Comparison of ENCODE assay signal across 8 cellular contexts in the genomic region with DNA sequence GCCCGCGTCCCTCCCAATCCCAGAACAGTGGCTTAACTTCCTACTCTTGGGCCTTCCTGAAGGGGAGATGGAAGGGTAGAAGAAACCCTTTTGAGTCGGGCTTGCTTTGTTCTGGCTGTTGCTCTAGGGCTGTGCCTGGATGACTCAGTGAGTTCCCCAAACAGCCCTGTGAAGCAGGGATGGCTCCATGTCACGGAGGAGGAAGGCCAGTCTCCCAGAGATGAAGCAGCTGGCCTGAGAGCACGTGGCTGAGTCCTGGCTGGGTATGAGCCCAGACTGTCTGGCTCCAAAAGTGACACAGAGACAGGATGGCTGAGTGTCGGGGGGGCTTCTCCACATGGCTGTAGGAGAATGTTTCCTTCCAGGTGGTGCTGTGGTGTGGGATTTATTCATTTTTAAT. TPM values are rescaled to one million over a fixed set of nuclear protein-coding genes. Genes with fewer than 3 reads are reported as not detected.
DNase-seq lines count a peak whose midpoint lies in the region; ATAC-seq and TF ChIP-seq lines count a peak whose summit lies in the region.

No MANE protein-coding gene starts in this region.

- no peak for TF ChIP-seq CTCF in glutamatergic neuron (IDR thresholded peaks at IDR 0.05; ENCODE audit: partially characterized antibody, unreplicated experiment)
- no peak for TF ChIP-seq CTCF in RWPE1 (conservative IDR thresholded peaks at IDR 0.05; ENCODE audit: low read depth)

- peaks cover 10% of the 10 kb centered on the region for H3K4me1 Mint-ChIP-seq in glutamatergic neuron (ENCODE audit: low read depth, unreplicated experiment)

- DNase-seq in activated CD8-positive, alpha-beta memory T cell treated with anti-CD3 and anti-CD28 coated beads for 24 hours, result peak; percentile 63
- DNase-seq in activated CD8-positive, alpha-beta memory T cell treated with anti-CD3 and anti-CD28 coated beads, Interleukin-2, amount 50 U/mL, for 4 hours, result no peak
- peak; percentile 65 for DNase-seq in activated CD8-positive, alpha-beta memory T cell treated with anti-CD3 and anti-CD28 coated beads, Interleukin-2, amount 50 U/mL, for 48 hours
- DNase-seq in glutamatergic neuron (no peak), pons (ENCODE audit: low spot score) (peak; percentile 90), RWPE1 (ENCODE audit: low spot score) (no peak), NCI-H510A (lab: John Stamatoyannopoulos, UW) (no peak)

- H3K27me3 Mint-ChIP-seq in glutamatergic neuron (ENCODE audit: unreplicated experiment), result no peaks in the 10 kb centered on the region

- CTCF ChIA-PET in RWPE1 (lab: Yijun Ruan, JAX), result interaction anchor here (1.5 kb wide), 1 partner anchor 433 kb away, joined by 3 read pairs; no protein-coding TSS in a partner anchor

- H3K36me3 Mint-ChIP-seq in glutamatergic neuron (ENCODE audit: unreplicated experiment), result no peaks in the 10 kb centered on the region

- ATAC-seq in HG03039 (IDR thresholded peaks at IDR 0.05; ENCODE audit: unreplicated experiment), result no peak

- peak overlapping the region; percentile 72 for H3K27ac Mint-ChIP-seq in glutamatergic neuron (ENCODE audit: unreplicated experiment)

- no peak overlapping the region for H3K4me3 Mint-ChIP-seq in glutamatergic neuron (ENCODE audit: unreplicated experiment)

- no peaks in the 10 kb centered on the region for H3K9me3 Mint-ChIP-seq in glutamatergic neuron (ENCODE audit: unreplicated experiment)

- POLR2A ChIA-PET in RWPE1 (lab: Yijun Ruan, JAX; ENCODE audit: low non-redundant PET), result no interaction called here

- no peak overlapping the region for H3K27ac ChIP-seq in RWPE1

RNA-seq across cellular contexts. Expression of a gene that starts 4.6 kb away (rescaled TPM):
- 2.8 TPM for total RNA-seq in glutamatergic neuron (ENCODE audit: unreplicated experiment)

RNA-seq across cellular contexts. Expression of a gene that starts 10.0 kb away (rescaled TPM):
- 261 TPM for total RNA-seq in glutamatergic neuron (ENCODE audit: unreplicated experiment)

Comparison
In these comparisons a context has a peak if more than half of its experiments do, and no peak if none do; other contexts are left out.
1. DNase-seq: peak in activated CD8-positive, alpha-beta memory T cell treated with anti-CD3 and anti-CD28 coated beads for 24 hours (single experiment), activated CD8-positive, alpha-beta memory T cell treated with anti-CD3 and anti-CD28 coated beads, Interleukin-2, amount 50 U/mL, for 48 hours (single experiment) and pons (single experiment); none in activated CD8-positive, alpha-beta memory T cell treated with anti-CD3 and anti-CD28 coated beads, Interleukin-2, amount 50 U/mL, for 4 hours (single experiment), glutamatergic neuron (single experiment), RWPE1 (single experiment) and NCI-H510A (single experiment).